Comparison of ENCODE assay signal across 1 cellular context in genomic region chr14:34733245-34733644, GRCh38.
TF ChIP-seq lines count a peak whose summit lies in the region.

No MANE protein-coding gene starts in this region.

TF ChIP-seq in IMR-90, 13 proteins besides CTCF, POLR2A, EP300 and RAD21 (continued from another document):
- TF ChIP-seq RFX5 (IDR thresholded peaks at IDR 0.05; ENCODE audit: low read depth, low read length) (no peak), MAZ (IDR thresholded peaks at IDR 0.05; ENCODE audit: borderline replicate concordance, low read depth, low read length) (no peak), BHLHE40 (IDR thresholded peaks at IDR 0.05; ENCODE audit: low read depth, low read length) (no peak), SMC3 (IDR thresholded peaks at IDR 0.05; ENCODE audit: low read depth, low read length) (no peak)
- TF ChIP-seq, protein P1, sequence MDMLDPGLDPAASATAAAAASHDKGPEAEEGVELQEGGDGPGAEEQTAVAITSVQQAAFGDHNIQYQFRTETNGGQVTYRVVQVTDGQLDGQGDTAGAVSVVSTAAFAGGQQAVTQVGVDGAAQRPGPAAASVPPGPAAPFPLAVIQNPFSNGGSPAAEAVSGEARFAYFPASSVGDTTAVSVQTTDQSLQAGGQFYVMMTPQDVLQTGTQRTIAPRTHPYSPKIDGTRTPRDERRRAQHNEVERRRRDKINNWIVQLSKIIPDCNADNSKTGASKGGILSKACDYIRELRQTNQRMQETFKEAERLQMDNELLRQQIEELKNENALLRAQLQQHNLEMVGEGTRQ (IDR thresholded peaks at IDR 0.05; ENCODE audit: low read depth, low read length) = no peak
- TF ChIP-seq, protein P2, sequence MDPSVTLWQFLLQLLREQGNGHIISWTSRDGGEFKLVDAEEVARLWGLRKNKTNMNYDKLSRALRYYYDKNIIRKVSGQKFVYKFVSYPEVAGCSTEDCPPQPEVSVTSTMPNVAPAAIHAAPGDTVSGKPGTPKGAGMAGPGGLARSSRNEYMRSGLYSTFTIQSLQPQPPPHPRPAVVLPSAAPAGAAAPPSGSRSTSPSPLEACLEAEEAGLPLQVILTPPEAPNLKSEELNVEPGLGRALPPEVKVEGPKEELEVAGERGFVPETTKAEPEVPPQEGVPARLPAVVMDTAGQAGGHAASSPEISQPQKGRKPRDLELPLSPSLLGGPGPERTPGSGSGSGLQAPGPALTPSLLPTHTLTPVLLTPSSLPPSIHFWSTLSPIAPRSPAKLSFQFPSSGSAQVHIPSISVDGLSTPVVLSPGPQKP (IDR thresholded peaks at IDR 0.05; ENCODE audit: borderline replicate concordance, low read depth, low read length) = no peak
